In genomic region chr10:102460836-102461186, GRCh38 we compare ENCODE assay signal across 7 cellular contexts. TPM values are rescaled to one million over a fixed set of nuclear protein-coding genes. Genes with fewer than 3 reads are reported as not detected.
A peak's percentile ranks its signal among the peaks of the same experiment; 100 is the strongest.
DNase-seq lines count a peak whose midpoint lies in the region; ATAC-seq and TF ChIP-seq lines count a peak whose summit lies in the region.

No MANE protein-coding gene starts in this region.

- H3K27ac ChIP-seq in cardiac muscle cell (no peak overlapping the region), skin epidermis (peak overlapping the region in 11 of 21 experiments; percentile 8 to 77 (median 28))

- H3K27me3 Mint-ChIP-seq in T-cell, result no peaks in the 10 kb centered on the region

- no peaks in the 10 kb centered on the region for H3K9me3 ChIP-seq in cardiac muscle cell (ENCODE audit: low read depth)

- H3K4me3 Mint-ChIP-seq in T-cell, result peak overlapping the region; percentile 85 to 95 (median 86)

- no peak for TF ChIP-seq CTCF in cardiac muscle cell (IDR thresholded peaks at IDR 0.05; ENCODE audit: low read depth, low read length)

- H3K9me3 Mint-ChIP-seq in T-cell, result no peaks in the 10 kb centered on the region

- DNase-seq in T-cell (peak in 2 of 34 experiments; percentile 7 to 8), cardiac muscle cell (ENCODE audit: low read depth in 1 of 2, low spot score in 1 of 2) (no peak), NCI-H2196 (lab: John Stamatoyannopoulos, UW; ENCODE audit: unreplicated experiment) (no peak), SKM-1 treated with dmso at 0.1 percent for 144 hours (lab: John Stamatoyannopoulos, UW; ENCODE audit: unreplicated experiment) (no peak)

- POLR2A ChIA-PET in T-cell (lab: Charles Lee), result interaction anchor here (0.5 to 1.0 kb wide), 5 partner anchors 9 to 42 kb away, joined by 3 to 8 read pairs (median 5); partner anchors contain the start of genes ACTR1A (in 1 of the 2) and C10orf95 (in 1 of the 2)

- peaks cover 7% of the 10 kb centered on the region for H3K27me3 ChIP-seq in cardiac muscle cell

- H3K4me1 ChIP-seq in cardiac muscle cell (ENCODE audit: low read depth), result no peaks in the 10 kb centered on the region

- peaks cover 21 to 32% (median 26%) of the 10 kb centered on the region in 3 donors for H3K4me1 Mint-ChIP-seq in T-cell

- H3K36me3 Mint-ChIP-seq in T-cell, result no peaks in the 10 kb centered on the region

- no peaks in the 10 kb centered on the region for H3K36me3 ChIP-seq in cardiac muscle cell

- ATAC-seq in GM18909 (IDR thresholded peaks at IDR 0.05; ENCODE audit: poor library complexity, unreplicated experiment) (peak; percentile 40), HG02763 (IDR thresholded peaks at IDR 0.05; ENCODE audit: unreplicated experiment) (peak; percentile 16), T-cell (replicated peaks in 1 of 4) (peak; percentile 7 to 18 (median 15))

- peak overlapping the region; percentile 64 to 80 for H3K27ac Mint-ChIP-seq in T-cell

- CTCF ChIA-PET in T-cell (lab: Charles Lee), result interaction anchor here (0.6 to 2.7 kb wide), 5 partner anchors 10 to 231 kb away, joined by 3 to 11 read pairs (median 4); partner anchors contain the start of gene C10orf95 (in 1 of the 2)

- H3K4me3 ChIP-seq in cardiac muscle cell (peak overlapping the region; percentile 20), skin epidermis (peak overlapping the region; percentile 37 to 53 (median 45))

RNA-seq across cellular contexts. Expression of gene C10orf95, which starts 9.5 kb away (rescaled TPM):
- total RNA-seq in T-cell (under 1 TPM in 4 of 5 donors, not detected in 1; 0.23 to 0.92 (median 0.55) TPM), cardiac muscle cell (not detected in 2 replicates)
- polyA plus RNA-seq in cardiac muscle cell, result 1.7 and 2.0 TPM in 2 replicates

RNA-seq across cellular contexts. Expression of gene CUEDC2, which starts 28.4 kb away (rescaled TPM):
- total RNA-seq in T-cell (10 to 100 TPM; 32.2 to 41.4 (median 37.8) TPM), cardiac muscle cell (113 and 134 TPM in 2 replicates)
- polyA plus RNA-seq in cardiac muscle cell, result 190 and 193 TPM in 2 replicates

RNA-seq across cellular contexts. Expression of gene FBXL15, which starts 40.2 kb away (rescaled TPM):
- 10 to 100 TPM; 13.3 to 30.4 (median 23.7) TPM for total RNA-seq in T-cell
- 36.3 and 46.6 TPM in 2 replicates for total RNA-seq in cardiac muscle cell
- 40.9 and 46.3 TPM in 2 replicates for polyA plus RNA-seq in cardiac muscle cell

RNA-seq across cellular contexts. Expression of gene ACTR1A, which starts 41.7 kb away (rescaled TPM):
- total RNA-seq in T-cell (10 to 100 TPM; 51.6 to 68.1 (median 63.0) TPM), cardiac muscle cell (135 and 147 TPM in 2 replicates)
- polyA plus RNA-seq in cardiac muscle cell, result 165 and 172 TPM in 2 replicates

RNA-seq across cellular contexts. Expression of gene PSD, which starts 42.2 kb away (rescaled TPM):
- total RNA-seq in T-cell (10 to 100 TPM in 2 of 5 donors, 1 to 10 TPM in 3; 8.7 to 11.8 (median 8.8) TPM), cardiac muscle cell (19.8 and 24.7 TPM in 2 replicates)
- polyA plus RNA-seq in cardiac muscle cell, result 13.2 and 18.5 TPM in 2 replicates
